Comparison of ENCODE assay signal across 1 cellular context in genomic region chr1:50959303-50959912, GRCh38.
TF ChIP-seq lines count a peak whose summit lies in the region.

No MANE protein-coding gene starts in this region.

TF ChIP-seq in SK-N-SH treated with all-trans-retinoic acid at 6 μM for 48 hours, 23 proteins besides CTCF, POLR2A, EP300 and RAD21 (continued from another document):
- no peak for TF ChIP-seq CREB5 (CRISPR knock-in tag; IDR thresholded peaks at IDR 0.05; ENCODE audit: low read depth)
- no peak for TF ChIP-seq ZNF8 (CRISPR knock-in tag; IDR thresholded peaks at IDR 0.05)
- no peak for TF ChIP-seq ZNF70 (CRISPR knock-in tag; IDR thresholded peaks at IDR 0.05)
- TF ChIP-seq ZNF565 (CRISPR knock-in tag; conservative IDR thresholded peaks at IDR 0.05; ENCODE audit: low read depth), result no peak
- no peak for TF ChIP-seq CSDC2 (CRISPR knock-in tag; IDR thresholded peaks at IDR 0.05)
- TF ChIP-seq PPARA (CRISPR knock-in tag; IDR thresholded peaks at IDR 0.05; ENCODE audit: borderline replicate concordance), result no peak
- TF ChIP-seq ESRRG (CRISPR knock-in tag; IDR thresholded peaks at IDR 0.05), result no peak
- no peak for TF ChIP-seq OSR1 (CRISPR knock-in tag; IDR thresholded peaks at IDR 0.05)
TF ChIP-seq in SK-N-SH treated with all-trans-retinoic acid at 6 μM for 48 hours: peak in this region for 0.
